In genomic region chr2:241180495-241180894, GRCh38 we compare ENCODE assay signal across 1 cellular context.
TF ChIP-seq lines count a peak whose summit lies in the region.

No MANE protein-coding gene starts in this region.

TF ChIP-seq in HepG2, 621 proteins besides CTCF, POLR2A, EP300 and RAD21:
- TF ChIP-seq SNAI1 (CRISPR knock-in tag; IDR thresholded peaks at IDR 0.05; ENCODE audit: borderline replicate concordance) (no peak), ZNF44 (CRISPR knock-in tag; IDR thresholded peaks at IDR 0.05) (no peak), ZNF775 (CRISPR knock-in tag; IDR thresholded peaks at IDR 0.05; ENCODE audit: borderline replicate concordance) (no peak), AGO2 (optimal IDR thresholded peaks at IDR 0.05; ENCODE audit: low read depth, low read length) (no peak), MZF1 (CRISPR knock-in tag; IDR thresholded peaks at IDR 0.05; ENCODE audit: borderline replicate concordance) (no peak), ARID3A (IDR thresholded peaks at IDR 0.05; ENCODE audit: low read depth, low read length) (no peak), ZNF235 (CRISPR knock-in tag; IDR thresholded peaks at IDR 0.05; ENCODE audit: borderline replicate concordance) (no peak), KLF15 (CRISPR knock-in tag; IDR thresholded peaks at IDR 0.05; ENCODE audit: borderline replicate concordance) (no peak), ELK4 (CRISPR knock-in tag; IDR thresholded peaks at IDR 0.05; ENCODE audit: borderline replicate concordance) (no peak), MYC (CRISPR knock-in tag; IDR thresholded peaks at IDR 0.05; ENCODE audit: borderline replicate concordance) (no peak), NR2F2 (IDR thresholded peaks at IDR 0.05; ENCODE audit: borderline replicate concordance, low read depth) (no peak)
